ENCODE assay signal across 18 cellular contexts in genomic region chr7:130143986-130144618, GRCh38.
DNase-seq lines count a peak whose midpoint lies in the region; ATAC-seq and TF ChIP-seq lines count a peak whose summit lies in the region.
"Had no signal": no experiment of that assay in that cellular context is flagged by ENCODE, and none has a peak within 500 bp of the region (broad histone marks: within the 10 kb centered on the region; RNA-seq: fewer than 3 reads in every experiment).

No MANE protein-coding gene starts in this region.

- TF ChIP-seq CTCF in VCaP (conservative IDR thresholded peaks at IDR 0.05) (no peak), progenitor cell of endocrine pancreas (IDR thresholded peaks at IDR 0.05; ENCODE audit: unreplicated experiment) (no peak), ovary (IDR thresholded peaks at IDR 0.05) (no peak), uterus (IDR thresholded peaks at IDR 0.05) (no peak)

- TF ChIP-seq POLR2A in ovary (IDR thresholded peaks at IDR 0.05) (no peak), uterus (IDR thresholded peaks at IDR 0.05) (no peak)

- H3K4me3 Mint-ChIP-seq in progenitor cell of endocrine pancreas (ENCODE audit: low read depth) = peak overlapping the region; percentile 4

- H3K27me3 ChIP-seq in ovary (no peaks in the 10 kb centered on the region), uterus (no peaks in the 10 kb centered on the region)
- H3K27me3 ChIP-seq: brain microvascular endothelial cell had no signal

- H3K4me1 Mint-ChIP-seq in progenitor cell of endocrine pancreas (ENCODE audit: low read depth) = peaks cover 31% of the 10 kb centered on the region

- H3K4me3 ChIP-seq in ovary (no peak overlapping the region), uterus (no peak overlapping the region)
- H3K4me3 ChIP-seq: BLaER1, skin epidermis had no signal

- intact Hi-C loops in ovary (cut with DNase I) = no loop called here
- intact Hi-C loops in uterus (cut with DNase I; ENCODE audit: low total_unique reads) = no loop called here

- H3K27ac ChIP-seq in VCaP (peak overlapping the region; percentile 55), ovary (no peak overlapping the region), uterus (no peak overlapping the region)
- H3K27ac ChIP-seq: BLaER1, brain microvascular endothelial cell had no signal

- ATAC-seq in HG02852 (IDR thresholded peaks at IDR 0.05; ENCODE audit: unreplicated experiment) = no peak
- ATAC-seq in HG03571 (IDR thresholded peaks at IDR 0.05; ENCODE audit: unreplicated experiment) = no peak
- ATAC-seq: PC-3; stimulated activated naive CD8-positive, alpha-beta T cell treated with anti-CD3 and anti-CD28 coated beads, Interleukin-15, Interleukin-2, amounts not matched to agents 100 U/mL and 50 U/mL, for 24 hours had no signal

- 80 to 87% (median 82%) methylated on average over 8 of the region's 8 CpGs for WGBS in ovary, 3 donors

- H3K4me1 ChIP-seq in ovary (ENCODE audit: insufficient read depth) (peaks cover 7% of the 10 kb centered on the region), uterus (no peaks in the 10 kb centered on the region)

- no peaks in the 10 kb centered on the region for H3K9me3 ChIP-seq in ovary
- no peaks in the 10 kb centered on the region for H3K9me3 ChIP-seq in uterus
- H3K9me3 ChIP-seq: BLaER1 had no signal

- no peak for TF ChIP-seq EP300 in ovary (IDR thresholded peaks at IDR 0.05)

- peak overlapping the region; percentile 95 for H3K27ac Mint-ChIP-seq in progenitor cell of endocrine pancreas

- H3K27me3 Mint-ChIP-seq in progenitor cell of endocrine pancreas = no peaks in the 10 kb centered on the region

- no peaks in the 10 kb centered on the region for H3K9me3 Mint-ChIP-seq in progenitor cell of endocrine pancreas (ENCODE audit: low read depth)

- H3K36me3 Mint-ChIP-seq in progenitor cell of endocrine pancreas (ENCODE audit: insufficient read depth) = no peaks in the 10 kb centered on the region

- H3K36me3 ChIP-seq in ovary (no peaks in the 10 kb centered on the region), uterus (no peaks in the 10 kb centered on the region)

- DNase-seq in HK-2 (ENCODE audit: unreplicated experiment) (peak; percentile 24), left kidney (ENCODE audit: low read depth, low spot score) (peak; percentile 94), progenitor cell of endocrine pancreas (ENCODE audit: low spot score, unreplicated experiment) (no peak), ovary (no peak), uterus (no peak)
- DNase-seq: activated CD8-positive, alpha-beta memory T cell treated with anti-CD3 and anti-CD28 coated beads, Interleukin-2, amount 50 U/mL, for 4 hours; activated naive CD4-positive, alpha-beta T cell treated with Interleukin-2 at 50 U/mL for 16 hours; DMS79; NCI-H1105 treated with DMSO at 0.1 percent for 48 hours; nucleus accumbens; stimulated activated naive CD8-positive, alpha-beta T cell treated with anti-CD3 and anti-CD28 coated beads, Interleukin-15, Interleukin-2, amounts not matched to agents 100 U/mL and 50 U/mL, for 24 hours had no signal

Comparison
In these comparisons a context has a peak if more than half of its experiments do, and no peak if none do; other contexts are left out.
1. DNase-seq: peak in HK-2 (single experiment) and left kidney (single experiment); none in progenitor cell of endocrine pancreas (single experiment), ovary (0 of 5) and uterus (0 of 2).